7 cellular contexts compared by ENCODE assay signal in genomic region chr17:29623283-29623647, GRCh38. TPM values are rescaled to one million over a fixed set of nuclear protein-coding genes. Genes with fewer than 3 reads are reported as not detected.
DNase-seq lines count a peak whose midpoint lies in the region; ATAC-seq, FAIRE-seq and TF ChIP-seq lines count a peak whose summit lies in the region.
"Had no signal": no experiment of that assay in that cellular context is flagged by ENCODE, and none has a peak within 500 bp of the region (broad histone marks: within the 10 kb centered on the region; RNA-seq: fewer than 3 reads in every experiment).

No MANE protein-coding gene starts in this region.

- no peak for TF ChIP-seq CTCF in endothelial cell of umbilical vein (IDR thresholded peaks at IDR 0.05; ENCODE audit: extremely low read depth in 1 of 2, insufficient read depth in 1 of 2, low read depth in 1 of 2, low read length in 2 of 2)

- H3K36me3 ChIP-seq in endothelial cell of umbilical vein (ENCODE audit: control insufficient read depth in 2 of 2, extremely low read depth in 1 of 2, insufficient read depth in 2 of 2, low read length in 2 of 2) = peaks cover 0 to under 1% of the 10 kb centered on the region in 2 experiments

- POLR2A ChIA-PET in endothelial cell of umbilical vein (lab: Charles Lee) = interaction anchor here (0.6 kb wide), 1 partner anchor 32 kb away, joined by 3 read pairs; no protein-coding TSS in a partner anchor

- CTCF ChIA-PET in endothelial cell of umbilical vein (lab: Charles Lee) = interaction anchor here (0.6 to 1.8 kb wide), 4 partner anchors 121 to 470 kb away, joined by 3 to 12 read pairs (median 4); no protein-coding TSS in a partner anchor

- H3K4me1 ChIP-seq in endothelial cell of umbilical vein (ENCODE audit: control insufficient read depth, extremely low read depth, insufficient read depth, low read length) = peaks cover 6% of the 10 kb centered on the region

- no peaks in the 10 kb centered on the region for H3K9me1 ChIP-seq in endothelial cell of umbilical vein (replicated peaks; ENCODE audit: control insufficient read depth, extremely low read depth, insufficient read depth, low read length)

- TF ChIP-seq POLR2A in endothelial cell of umbilical vein (IDR thresholded peaks at IDR 0.05; ENCODE audit: low read depth, low read length) = no peak

- peak overlapping the region in 1 of 3 experiments; percentile 71 for H3K4me3 ChIP-seq in endothelial cell of umbilical vein (replicated peaks in 1 of 3; ENCODE audit: insufficient read depth in 1 of 3, low read depth in 1 of 3, low read length in 3 of 3)
- H3K4me3 ChIP-seq: mucosa of descending colon had no signal

- FAIRE-seq in endothelial cell of umbilical vein (lab: Jason Lieb, UNC) = no peak

- no peaks in the 10 kb centered on the region for H4K20me1 ChIP-seq in endothelial cell of umbilical vein (replicated peaks; ENCODE audit: control insufficient read depth, extremely low read depth, insufficient read depth, low read length)

- H3K9me3 ChIP-seq in endothelial cell of umbilical vein (replicated peaks; ENCODE audit: control insufficient read depth, insufficient read depth, low read length) = no peaks in the 10 kb centered on the region
- H3K9me3 ChIP-seq: mucosa of descending colon had no signal

- BruUV-seq in endothelial cell of umbilical vein (replicated peaks; lab: Mats Ljungman, UMichigan) = no TSS peak

- H3K4me2 ChIP-seq in endothelial cell of umbilical vein (ENCODE audit: insufficient read depth, low read length) = peak overlapping the region; percentile 32

- no peak overlapping the region for H3K9ac ChIP-seq in endothelial cell of umbilical vein (replicated peaks; ENCODE audit: extremely low read depth, insufficient read depth, low read length)

- no peaks in the 10 kb centered on the region for H3K9me3 Mint-ChIP-seq in stimulated activated naive CD8-positive, alpha-beta T cell treated with anti-CD3 and anti-CD28 coated beads, Interleukin-15, amount 100 ng/mL, for 72 hours

- no peaks in the 10 kb centered on the region for H3K27me3 Mint-ChIP-seq in stimulated activated naive CD8-positive, alpha-beta T cell treated with anti-CD3 and anti-CD28 coated beads, Interleukin-15, amount 100 ng/mL, for 72 hours

- H2AFZ ChIP-seq in endothelial cell of umbilical vein (ENCODE audit: low read depth, low read length) = peak overlapping the region; percentile 70

- no peaks in the 10 kb centered on the region for H3K79me2 ChIP-seq in endothelial cell of umbilical vein (ENCODE audit: control insufficient read depth, insufficient read depth, low read length)

- ATAC-seq in stimulated activated naive CD8-positive, alpha-beta T cell treated with anti-CD3 and anti-CD28 coated beads, Interleukin-15, amount 100 ng/mL, for 72 hours = peak; percentile 6
- no peak for ATAC-seq in HG03097 (IDR thresholded peaks at IDR 0.05; ENCODE audit: low FRiP score, unreplicated experiment)
- no peak for ATAC-seq in HG02885 (IDR thresholded peaks at IDR 0.05; ENCODE audit: poor library complexity, unreplicated experiment)

- peak overlapping the region; percentile 70 to 90 for H3K4me3 Mint-ChIP-seq in stimulated activated naive CD8-positive, alpha-beta T cell treated with anti-CD3 and anti-CD28 coated beads, Interleukin-15, amount 100 ng/mL, for 72 hours

- H3K27ac ChIP-seq in endothelial cell of umbilical vein (ENCODE audit: insufficient read depth, low read depth, low read length) = no peak overlapping the region

- DNase-seq in activated CD8-positive, alpha-beta memory T cell treated with anti-CD3 and anti-CD28 coated beads for 24 hours = peak; percentile 62
- no peak for DNase-seq in activated CD8-positive, alpha-beta memory T cell treated with anti-CD3 and anti-CD28 coated beads, Interleukin-2, amount 50 U/mL, for 4 hours
- no peak for DNase-seq in endothelial cell of umbilical vein (ENCODE audit: low read depth, low spot score)
- peak in 1 of 2 donors; percentile 31 for DNase-seq in stimulated activated naive CD8-positive, alpha-beta T cell treated with anti-CD3 and anti-CD28 coated beads, Interleukin-15, amount 100 ng/mL, for 72 hours

- intact Hi-C loops in endothelial cell of umbilical vein (cut with micrococcal nuclease) = no loop called here

- H3K27me3 ChIP-seq in endothelial cell of umbilical vein (ENCODE audit: control insufficient read depth in 2 of 2, insufficient read depth in 2 of 2, low read length in 2 of 2) = no peaks in the 10 kb centered on the region

- H3K27ac Mint-ChIP-seq in stimulated activated naive CD8-positive, alpha-beta T cell treated with anti-CD3 and anti-CD28 coated beads, Interleukin-15, amount 100 ng/mL, for 72 hours = peak overlapping the region; percentile 86 to 93

- dilution Hi-C loops in endothelial cell of umbilical vein (cut with MboI; ENCODE audit: extremely low pct_ligation_motif_present, low sequenced_read_pairs) = no loop called here

- peaks cover 77% of the 10 kb centered on the region for H3K4me1 Mint-ChIP-seq in stimulated activated naive CD8-positive, alpha-beta T cell treated with anti-CD3 and anti-CD28 coated beads, Interleukin-15, amount 100 ng/mL, for 72 hours

TF ChIP-seq in endothelial cell of umbilical vein, 7 proteins besides CTCF, POLR2A, EP300 and RAD21:
- TF ChIP-seq EZH2 (IDR thresholded peaks at IDR 0.05; ENCODE audit: borderline replicate concordance, low read depth, low read length, severe bottlenecking) (no peak), MYC (IDR thresholded peaks at IDR 0.05; ENCODE audit: low read depth, low read length) (no peak), GATA2 (IDR thresholded peaks at IDR 0.05; ENCODE audit: insufficient read depth, insufficient read length, low read depth, low read length) (no peak), MAX (IDR thresholded peaks at IDR 0.05; ENCODE audit: insufficient read depth, insufficient read length) (no peak), JUN (IDR thresholded peaks at IDR 0.05; ENCODE audit: borderline replicate concordance, insufficient read depth, insufficient read length, low read depth) (no peak)

RNA-seq across cellular contexts. Expression of gene CORO6, which starts 0.6 kb away (rescaled TPM):
- total RNA-seq in endothelial cell of umbilical vein = 7.8 and 10.7 TPM in 2 replicates
- 14.7 and 22.0 TPM in 2 replicates for polyA plus RNA-seq in endothelial cell of umbilical vein
- polyA plus RNA-seq in endothelial cell of umbilical vein (2011; cell fraction: cytosol; rRNA removed) = 1.5 and 3.2 TPM in 2 replicates
- 151 and 191 TPM in 2 replicates for polyA plus RNA-seq in endothelial cell of umbilical vein (2011; cell fraction: nucleus; rRNA removed)
- 4.1 and 8.8 TPM in 2 replicates for polyA plus RNA-seq in endothelial cell of umbilical vein (2012)
- 11.2 and 17.2 TPM in 2 replicates for polyA minus RNA-seq in endothelial cell of umbilical vein
- polyA minus RNA-seq in endothelial cell of umbilical vein (2011; cell fraction: cytosol; rRNA and poly(A)+ RNA removed) = 0.82 TPM
- 14.9 and 17.6 TPM in 2 replicates for polyA minus RNA-seq in endothelial cell of umbilical vein (2011; cell fraction: nucleus; rRNA and poly(A)+ RNA removed)

RNA-seq across cellular contexts. Expression of gene ANKRD13B, which starts 30.3 kb away (rescaled TPM):
- total RNA-seq in endothelial cell of umbilical vein = 21.1 and 22.8 TPM in 2 replicates
- polyA plus RNA-seq in endothelial cell of umbilical vein = 23.2 and 26.7 TPM in 2 replicates
- polyA plus RNA-seq in endothelial cell of umbilical vein (2011; cell fraction: cytosol; rRNA removed) = 10.5 and 15.8 TPM in 2 replicates
- 92.5 and 94.8 TPM in 2 replicates for polyA plus RNA-seq in endothelial cell of umbilical vein (2011; cell fraction: nucleus; rRNA removed)
- 25.3 and 34.7 TPM in 2 replicates for polyA plus RNA-seq in endothelial cell of umbilical vein (2012)
- polyA minus RNA-seq in endothelial cell of umbilical vein = 15.5 and 20.3 TPM in 2 replicates
- polyA minus RNA-seq in endothelial cell of umbilical vein (2011; cell fraction: cytosol; rRNA and poly(A)+ RNA removed) = 21.3 TPM
- polyA minus RNA-seq in endothelial cell of umbilical vein (2011; cell fraction: nucleus; rRNA and poly(A)+ RNA removed) = 17.8 and 28.5 TPM in 2 replicates

RNA-seq across cellular contexts. Expression of gene GIT1, which starts 33.8 kb away (rescaled TPM):
- 82.0 and 92.5 TPM in 2 replicates for total RNA-seq in endothelial cell of umbilical vein
- polyA plus RNA-seq in endothelial cell of umbilical vein = 75.5 and 97.5 TPM in 2 replicates
- polyA plus RNA-seq in endothelial cell of umbilical vein (2011; cell fraction: cytosol; rRNA removed) = 74.6 and 75.7 TPM in 2 replicates
- 118 and 146 TPM in 2 replicates for polyA plus RNA-seq in endothelial cell of umbilical vein (2011; cell fraction: nucleus; rRNA removed)
- polyA plus RNA-seq in endothelial cell of umbilical vein (2012) = 63.1 and 66.3 TPM in 2 replicates
- polyA minus RNA-seq in endothelial cell of umbilical vein = 63.9 and 96.6 TPM in 2 replicates
- polyA minus RNA-seq in endothelial cell of umbilical vein (2011; cell fraction: cytosol; rRNA and poly(A)+ RNA removed) = 44.4 TPM
- 40.9 and 60.4 TPM in 2 replicates for polyA minus RNA-seq in endothelial cell of umbilical vein (2011; cell fraction: nucleus; rRNA and poly(A)+ RNA removed)

RNA-seq across cellular contexts. Expression of gene TP53I13, which starts 54.8 kb away (rescaled TPM):
- 33.8 and 41.1 TPM in 2 replicates for total RNA-seq in endothelial cell of umbilical vein
- 42.7 and 72.3 TPM in 2 replicates for polyA plus RNA-seq in endothelial cell of umbilical vein
- polyA plus RNA-seq in endothelial cell of umbilical vein (2011; cell fraction: cytosol; rRNA removed) = 19.3 and 35.8 TPM in 2 replicates
- 93.1 and 99.6 TPM in 2 replicates for polyA plus RNA-seq in endothelial cell of umbilical vein (2011; cell fraction: nucleus; rRNA removed)
- 22.6 and 36.1 TPM in 2 replicates for polyA plus RNA-seq in endothelial cell of umbilical vein (2012)
- 12.9 and 23.4 TPM in 2 replicates for polyA minus RNA-seq in endothelial cell of umbilical vein
- 18.9 TPM for polyA minus RNA-seq in endothelial cell of umbilical vein (2011; cell fraction: cytosol; rRNA and poly(A)+ RNA removed)
- polyA minus RNA-seq in endothelial cell of umbilical vein (2011; cell fraction: nucleus; rRNA and poly(A)+ RNA removed) = 7.2 and 21.1 TPM in 2 replicates

RNA-seq across cellular contexts. Expression of gene ABHD15, which starts 56.4 kb away (rescaled TPM):
- 5.6 and 5.9 TPM in 2 replicates for total RNA-seq in endothelial cell of umbilical vein
- 3.8 and 4.7 TPM in 2 replicates for polyA plus RNA-seq in endothelial cell of umbilical vein
- 3.7 and 4.2 TPM in 2 replicates for polyA plus RNA-seq in endothelial cell of umbilical vein (2011; cell fraction: cytosol; rRNA removed)
- 3.1 and 3.4 TPM in 2 replicates for polyA plus RNA-seq in endothelial cell of umbilical vein (2011; cell fraction: nucleus; rRNA removed)
- 6.1 TPM in 2 replicates for polyA plus RNA-seq in endothelial cell of umbilical vein (2012)
- polyA minus RNA-seq in endothelial cell of umbilical vein = 5.5 and 8.6 TPM in 2 replicates
- polyA minus RNA-seq in endothelial cell of umbilical vein (2011; cell fraction: cytosol; rRNA and poly(A)+ RNA removed) = 7.7 TPM
- 1.8 and 2.7 TPM in 2 replicates for polyA minus RNA-seq in endothelial cell of umbilical vein (2011; cell fraction: nucleus; rRNA and poly(A)+ RNA removed)
